27 cellular contexts compared by ENCODE assay signal in genomic region chr2:172535119-172535518, GRCh38.
"Had no signal": no experiment of that assay in that cellular context is flagged by ENCODE, and none has a peak within 500 bp of the region (broad histone marks: within the 10 kb centered on the region; RNA-seq: fewer than 3 reads in every experiment).

No MANE protein-coding gene starts in this region.

- H3K9ac ChIP-seq: parathyroid adenoma had no signal

- H3K4me1 ChIP-seq: gastrocnemius medialis, left ventricle myocardium inferior, lower lobe of right lung, parathyroid adenoma, right lobe of liver, suprapubic skin, vagina had no signal

- H3K4me1 Mint-ChIP-seq: immature natural killer cell, natural killer cell, neural crest cell had no signal

- H3K27ac Mint-ChIP-seq: immature natural killer cell; natural killer cell; progenitor cell of endocrine pancreas; stimulated activated naive CD8-positive, alpha-beta T cell treated with anti-CD3 and anti-CD28 coated beads, Interleukin-15, amount 100 ng/mL, for 72 hours had no signal

- H3K4me3 ChIP-seq: dorsolateral prefrontal cortex, gastrocnemius medialis, left ventricle myocardium inferior, lower lobe of right lung, right lobe of liver, suprapubic skin, vagina had no signal

- H3K9me3 ChIP-seq: gastrocnemius medialis, vagina had no signal

- H2AFZ ChIP-seq: parathyroid adenoma had no signal

- H3K27me3 ChIP-seq: dorsolateral prefrontal cortex, gastrocnemius medialis, right lobe of liver, suprapubic skin, vagina had no signal

- FAIRE-seq: colon, small intestine had no signal

- H3K9me3 Mint-ChIP-seq: natural killer cell had no signal

- H3K27ac ChIP-seq: dorsolateral prefrontal cortex, epithelial cell of prostate, gastrocnemius medialis, left ventricle myocardium inferior, lower lobe of right lung, parathyroid adenoma, right lobe of liver, suprapubic skin, vagina had no signal

- DNase-seq: dorsolateral prefrontal cortex; effector CD4-positive, alpha-beta T cell; foreskin fibroblast; gastrocnemius medialis; head of caudate nucleus; immature natural killer cell; islet precursor cell; kidney glomerular epithelial cell; left colon; left ventricle myocardium inferior; lower lobe of right lung; natural killer cell; right lobe of liver; small intestine; stimulated activated CD4-positive, alpha-beta T cell treated with anti-CD3 and anti-CD28 coated beads, Interleukin-15, amount 100 ng/mL, for 24 hours; stimulated activated CD4-positive, alpha-beta T cell treated with anti-CD3 and anti-CD28 coated beads, Interleukin-4, amount 100 ng/mL, for 1 hour; stimulated activated CD8-positive, alpha-beta memory T cell treated with anti-CD3 and anti-CD28 coated beads, Interleukin-4, amount 100 ng/mL, for 48 hours; stimulated activated naive CD4-positive, alpha-beta T cell; stimulated activated naive CD8-positive, alpha-beta T cell treated with anti-CD3 and anti-CD28 coated beads, Interleukin-15, amount 100 ng/mL, for 72 hours; trophoblast cell had no signal

- H3K27me3 Mint-ChIP-seq: progenitor cell of endocrine pancreas; stimulated activated naive CD8-positive, alpha-beta T cell treated with anti-CD3 and anti-CD28 coated beads, Interleukin-15, amount 100 ng/mL, for 72 hours had no signal

- H3K4me3 Mint-ChIP-seq: immature natural killer cell; natural killer cell; neural crest cell; stimulated activated naive CD8-positive, alpha-beta T cell treated with anti-CD3 and anti-CD28 coated beads, Interleukin-15, amount 100 ng/mL, for 72 hours had no signal

- H3K36me3 ChIP-seq: gastrocnemius medialis, left ventricle myocardium inferior, lower lobe of right lung, right lobe of liver, suprapubic skin, vagina had no signal

- H3K79me2 ChIP-seq: parathyroid adenoma had no signal
